Comparison of ENCODE assay signal across 6 cellular contexts in genomic region chr11:67372232-67372992, GRCh38. TPM values are rescaled to one million over a fixed set of nuclear protein-coding genes. Genes with fewer than 3 reads are reported as not detected.
DNase-seq lines count a peak whose midpoint lies in the region; ATAC-seq lines count a peak whose summit lies in the region.

No MANE protein-coding gene starts in this region.

- WGBS in aorta, 2 donors = 1% methylated on average over 38 to 81 of the region's 81 CpGs

- intact Hi-C loops in aorta (cut with DNase I) = loop anchor here in 1 of 2 donors (2.0 kb wide), 1 partner anchor 18 kb away; no protein-coding TSS in a partner anchor

- H3K27ac ChIP-seq in aorta (ENCODE audit: low read depth in 1 of 2, low read length in 2 of 2) = peak overlapping the region in 1 of 2 donors; percentile 28

- peak; percentile 16 for DNase-seq in stimulated activated CD8-positive, alpha-beta memory T cell treated with anti-CD3 and anti-CD28 coated beads, Interleukin-12 subunit alpha, Interleukin-12 subunit beta, amount 100 ng/mL, for 4 hours (ENCODE audit: low read depth)
- no peak for DNase-seq in stimulated activated CD8-positive, alpha-beta memory T cell treated with anti-CD3 and anti-CD28 coated beads, Interleukin-4, amount 100 ng/mL, for 48 hours
- no peak for DNase-seq in aorta
- no peak for DNase-seq in SK-N-DZ (ENCODE audit: low spot score)
- DNase-seq in stimulated activated CD4-positive, alpha-beta T cell treated with anti-CD3 and anti-CD28 coated beads, Interleukin-2, amount 100 ng/mL, for 24 hours = no peak

- H3K27me3 ChIP-seq in aorta (ENCODE audit: control insufficient read depth in 1 of 2, insufficient read depth in 2 of 2, low read length in 1 of 2) = no peaks in the 10 kb centered on the region

- H3K4me1 ChIP-seq in aorta (ENCODE audit: control insufficient read depth in 1 of 2, insufficient read depth in 2 of 2, low read length in 2 of 2) = no peaks in the 10 kb centered on the region

- H3K9me3 ChIP-seq in aorta (ENCODE audit: control insufficient read depth, low read length) = no peaks in the 10 kb centered on the region

- H3K4me3 ChIP-seq in iPS-11a (ENCODE audit: low read depth, low read length) = peak overlapping the region; percentile 47
- peak overlapping the region; percentile 71 to 88 for H3K4me3 ChIP-seq in aorta (ENCODE audit: low read length in 2 of 2)

- ATAC-seq in aorta (ENCODE audit: low FRiP score) = no peak

- no peaks in the 10 kb centered on the region for H3K36me3 ChIP-seq in aorta (ENCODE audit: control insufficient read depth in 1 of 2, insufficient read depth in 2 of 2, low read length in 1 of 2)

RNA-seq across cellular contexts. Expression of gene CLCF1, which starts 1.0 kb away (rescaled TPM):
- 10 to 100 TPM in 1 of 2 donors, 1 to 10 TPM in 1; 7.7 to 12.0 TPM for total RNA-seq in aorta
- 10 to 100 TPM in 1 of 2 donors, 1 to 10 TPM in 1; 2.6 to 19.5 TPM for polyA plus RNA-seq in aorta
- polyA plus RNA-seq in SK-N-DZ (2014; cell fraction: cytosol; rRNA removed) = 0.12 and 0.21 TPM in 2 replicates
- polyA plus RNA-seq in SK-N-DZ (2014; cell fraction: nucleus; rRNA removed) = 1.4 TPM in 1 of 2 replicates, not detected in the other

RNA-seq across cellular contexts. Expression of gene POLD4, which starts 19.1 kb away (rescaled TPM):
- total RNA-seq in aorta = 10 to 100 TPM; 82.7 to 85.1 TPM
- 100 to 1,000 TPM; 175 to 338 TPM for polyA plus RNA-seq in aorta
- 6.5 and 8.5 TPM in 2 replicates for polyA plus RNA-seq in SK-N-DZ (2014; cell fraction: cytosol; rRNA removed)
- polyA plus RNA-seq in SK-N-DZ (2014; cell fraction: nucleus; rRNA removed) = 8.2 and 9.1 TPM in 2 replicates

RNA-seq across cellular contexts. Expression of gene RAD9A, which starts 19.4 kb away (rescaled TPM):
- 10 to 100 TPM; 14.6 to 25.1 TPM for total RNA-seq in aorta
- 10 to 100 TPM in 1 of 2 donors, 1 to 10 TPM in 1; 8.8 to 56.2 TPM for polyA plus RNA-seq in aorta
- 10.4 and 14.3 TPM in 2 replicates for polyA plus RNA-seq in SK-N-DZ (2014; cell fraction: cytosol; rRNA removed)
- polyA plus RNA-seq in SK-N-DZ (2014; cell fraction: nucleus; rRNA removed) = 38.3 and 51.4 TPM in 2 replicates

RNA-seq across cellular contexts. Expression of gene PPP1CA, which starts 29.2 kb away (rescaled TPM):
- total RNA-seq in aorta = 10 to 100 TPM; 61.7 to 64.8 TPM
- 10 to 100 TPM; 79.6 to 92.0 TPM for polyA plus RNA-seq in aorta
- 170 and 171 TPM in 2 replicates for polyA plus RNA-seq in SK-N-DZ (2014; cell fraction: cytosol; rRNA removed)
- 101 and 105 TPM in 2 replicates for polyA plus RNA-seq in SK-N-DZ (2014; cell fraction: nucleus; rRNA removed)

RNA-seq across cellular contexts. Expression of gene TBC1D10C, which starts 31.5 kb away (rescaled TPM):
- total RNA-seq in aorta = 1 to 10 TPM; 4.2 to 9.5 TPM
- 1 to 10 TPM; 1.9 to 2.3 TPM for polyA plus RNA-seq in aorta
- polyA plus RNA-seq in SK-N-DZ (2014; cell fraction: cytosol; rRNA removed) = 1.7 TPM in 1 of 2 replicates, not detected in the other
- polyA plus RNA-seq in SK-N-DZ (2014; cell fraction: nucleus; rRNA removed) = 1.2 and 1.4 TPM in 2 replicates
